Comparison of ENCODE assay signal across 16 cellular contexts in genomic region chr5:170761708-170762066, GRCh38. TPM values are rescaled to one million over a fixed set of nuclear protein-coding genes. Genes with fewer than 3 reads are reported as not detected.
DNase-seq lines count a peak whose midpoint lies in the region; ATAC-seq and TF ChIP-seq lines count a peak whose summit lies in the region.
"Had no signal": no experiment of that assay in that cellular context is flagged by ENCODE, and none has a peak within 500 bp of the region (broad histone marks: within the 10 kb centered on the region; RNA-seq: fewer than 3 reads in every experiment).

No MANE protein-coding gene starts in this region.

- no peaks in the 10 kb centered on the region for H3K79me1 ChIP-seq in mesendoderm (ENCODE audit: low read length)

- POLR2A ChIA-PET in WTC11 (lab: Charles Lee) = interaction anchor here (0.8 to 1.7 kb wide), 3 partner anchors 11 to 16 kb away, joined by 5 to 15 read pairs (median 6); no protein-coding TSS in a partner anchor
- POLR2A ChIA-PET in activated CD8-positive, alpha-beta T cell treated with anti-CD3 and anti-CD28 coated beads for 36 hours (lab: Charles Lee) = no interaction called here

- H3K4me3 ChIP-seq in GM23338 = peak overlapping the region; percentile 24
- H3K4me3 ChIP-seq in iPS DF 6.9 (ENCODE audit: low read length) = no peak overlapping the region
- no peak overlapping the region for H3K4me3 ChIP-seq in mesendoderm (ENCODE audit: low read length)

- H3K9ac ChIP-seq in mesendoderm (ENCODE audit: low read length) = peak overlapping the region; percentile 10

- peak overlapping the region; percentile 53 for H3K4me2 ChIP-seq in GM23338
- H3K4me2 ChIP-seq in mesendoderm (ENCODE audit: low read length) = no peak overlapping the region

- H3K27ac Mint-ChIP-seq in GM23338 = no peak overlapping the region
- H3K27ac Mint-ChIP-seq in WTC11 = no peak overlapping the region
- no peak overlapping the region for H3K27ac Mint-ChIP-seq in activated CD8-positive, alpha-beta T cell treated with anti-CD3 and anti-CD28 coated beads for 36 hours
- H3K27ac Mint-ChIP-seq: CD4-positive, alpha-beta memory T cell; IgD-negative memory B cell had no signal

- peak overlapping the region; percentile 71 for H3K4ac ChIP-seq in mesendoderm (ENCODE audit: low read depth, low read length)

- peaks cover 24% of the 10 kb centered on the region for H3K9me2 ChIP-seq in GM23338 (ENCODE audit: insufficient read depth)

- H3K56ac ChIP-seq in mesendoderm (ENCODE audit: low read length) = peak overlapping the region; percentile 76

- H3K9me3 ChIP-seq in iPS DF 6.9 (ENCODE audit: control insufficient read depth, insufficient read depth, low read length) = no peaks in the 10 kb centered on the region
- H3K9me3 ChIP-seq: BE2C had no signal

- peak overlapping the region; percentile 49 for H2BK120ac ChIP-seq in mesendoderm (ENCODE audit: low read depth, low read length)

- H4K20me1 ChIP-seq in GM23338 (replicated peaks; ENCODE audit: insufficient read depth) = no peaks in the 10 kb centered on the region

- H3K9me3 Mint-ChIP-seq in GM23338 (no peaks in the 10 kb centered on the region), WTC11 (peaks cover 6% of the 10 kb centered on the region; the same call in 1 of the 2 replicates)
- H3K9me3 Mint-ChIP-seq in activated CD8-positive, alpha-beta T cell treated with anti-CD3 and anti-CD28 coated beads for 36 hours = no peaks in the 10 kb centered on the region
- H3K9me3 Mint-ChIP-seq: CD4-positive, alpha-beta memory T cell; IgD-negative memory B cell had no signal

- H3F3A ChIP-seq in GM23338 (replicated peaks; ENCODE audit: low read depth) = peaks cover 5% of the 10 kb centered on the region; the same call in 1 of the 2 replicates

- H3K27ac ChIP-seq in GM23338 (ENCODE audit: low read depth) (peak overlapping the region; percentile 99), iPS DF 6.9 (ENCODE audit: low read length) (peak overlapping the region; percentile 92), mesendoderm (ENCODE audit: low read depth, low read length) (peak overlapping the region; percentile 70)
- H3K27ac ChIP-seq: C4-2B, HL-60 had no signal

- intact Hi-C loops in activated CD8-positive, alpha-beta T cell treated with anti-CD3 and anti-CD28 coated beads for 36 hours (cut with micrococcal nuclease) = no loop called here

- H3K4me3 Mint-ChIP-seq in GM23338 = peak overlapping the region; percentile 42
- peak overlapping the region; percentile 44 for H3K4me3 Mint-ChIP-seq in WTC11
- no peak overlapping the region for H3K4me3 Mint-ChIP-seq in activated CD8-positive, alpha-beta T cell treated with anti-CD3 and anti-CD28 coated beads for 36 hours
- H3K4me3 Mint-ChIP-seq: CD4-positive, alpha-beta memory T cell had no signal

- CTCF ChIA-PET in WTC11 (lab: Charles Lee) = interaction anchor here (1.4 to 2.9 kb wide), 5 partner anchors 12 to 128 kb away, joined by 4 to 20 read pairs (median 7); no protein-coding TSS in a partner anchor
- CTCF ChIA-PET in activated CD8-positive, alpha-beta T cell treated with anti-CD3 and anti-CD28 coated beads for 36 hours (lab: Charles Lee) = no interaction called here

- no peaks in the 10 kb centered on the region for H3K27me3 ChIP-seq in GM23338 (ENCODE audit: insufficient read depth)
- no peaks in the 10 kb centered on the region for H3K27me3 ChIP-seq in iPS DF 6.9 (ENCODE audit: control insufficient read depth, insufficient read depth, low read length)
- no peaks in the 10 kb centered on the region for H3K27me3 ChIP-seq in mesendoderm (ENCODE audit: insufficient read depth, low read length, poor library complexity)
- H3K27me3 ChIP-seq: BE2C had no signal

- ATAC-seq in GM23338 = peak; percentile 63
- peak; percentile 66 for ATAC-seq in WTC11
- no peak for ATAC-seq in activated CD8-positive, alpha-beta T cell treated with anti-CD3 and anti-CD28 coated beads for 36 hours

- no peak overlapping the region for H2BK15ac ChIP-seq in mesendoderm (replicated peaks; ENCODE audit: low read depth)

- H4K5ac ChIP-seq in mesendoderm (ENCODE audit: low read length) = no peak overlapping the region

- peak overlapping the region; percentile 78 for H3K18ac ChIP-seq in mesendoderm (ENCODE audit: low read length)

- no peak overlapping the region for H2AK5ac ChIP-seq in mesendoderm (ENCODE audit: low read length)

- H3K36me3 Mint-ChIP-seq in GM23338 (ENCODE audit: low read depth) = peaks cover 9% of the 10 kb centered on the region
- H3K36me3 Mint-ChIP-seq in WTC11 = peaks cover 16% of the 10 kb centered on the region
- H3K36me3 Mint-ChIP-seq in activated CD8-positive, alpha-beta T cell treated with anti-CD3 and anti-CD28 coated beads for 36 hours (ENCODE audit: low read depth) = no peaks in the 10 kb centered on the region
- H3K36me3 Mint-ChIP-seq: CD4-positive, alpha-beta memory T cell; IgD-negative memory B cell had no signal

- H3K27me3 Mint-ChIP-seq in GM23338 (ENCODE audit: insufficient read depth, low read depth, poor library complexity) (peaks cover 10% of the 10 kb centered on the region), WTC11 (ENCODE audit: low read depth) (no peaks in the 10 kb centered on the region)
- no peaks in the 10 kb centered on the region for H3K27me3 Mint-ChIP-seq in activated CD8-positive, alpha-beta T cell treated with anti-CD3 and anti-CD28 coated beads for 36 hours

- DNase-seq in GM23338 (ENCODE audit: low spot score) (no peak), WTC11 (ENCODE audit: low spot score) (no peak), iPS DF 6.9 (ENCODE audit: low read depth, low spot score) (no peak), mesendoderm (no peak), T-helper 2 cell (no peak), NCI-H1105 (lab: John Stamatoyannopoulos, UW) (no peak), NCI-H2029 treated with DMSO at 0.1 percent for 48 hours (lab: John Stamatoyannopoulos, UW) (no peak)
- DNase-seq in activated CD8-positive, alpha-beta T cell treated with anti-CD3 and anti-CD28 coated beads for 36 hours = no peak
- DNase-seq: BE2C; CD4-positive, alpha-beta memory T cell; DND-41; GF-D8 had no signal

- H3K4me1 ChIP-seq in GM23338 (ENCODE audit: insufficient read depth) (peaks cover 9% of the 10 kb centered on the region; the same call in 1 of the 2 replicates), iPS DF 6.9 (ENCODE audit: control insufficient read depth, insufficient read depth, low read length) (peaks cover 7% of the 10 kb centered on the region), mesendoderm (ENCODE audit: control insufficient read depth, low read depth, low read length) (peaks cover 19% of the 10 kb centered on the region)
- H3K4me1 ChIP-seq: BE2C had no signal

- H3K36me3 ChIP-seq in GM23338 (ENCODE audit: insufficient read depth) (no peaks in the 10 kb centered on the region), iPS DF 6.9 (ENCODE audit: control insufficient read depth, insufficient read depth, low read length) (no peaks in the 10 kb centered on the region), mesendoderm (ENCODE audit: control insufficient read depth, insufficient read depth, low read length) (peaks cover 5% of the 10 kb centered on the region)
- H3K36me3 ChIP-seq: BE2C had no signal

- no peak overlapping the region for H4K8ac ChIP-seq in mesendoderm (ENCODE audit: low read depth, low read length)

- no peak overlapping the region for H2AFZ ChIP-seq in GM23338

- H3K23ac ChIP-seq in mesendoderm (ENCODE audit: low read length) = peak overlapping the region; percentile 89

- WGBS in iPS DF 6.9 (ENCODE audit: insufficient coverage, insufficient read length) = no CpG with 5 or more reads among the region's 6 CpGs
- no CpG with 5 or more reads among the region's 6 CpGs for WGBS in mesendoderm (ENCODE audit: extremely low coverage, insufficient coverage, low lambda C conversion rate)

- peak overlapping the region; percentile 31 for H2BK5ac ChIP-seq in mesendoderm (ENCODE audit: low read length)

- H3K79me2 ChIP-seq in GM23338 (replicated peaks; ENCODE audit: insufficient read depth) = no peaks in the 10 kb centered on the region
- H3K79me2 ChIP-seq in mesendoderm (ENCODE audit: control insufficient read depth, insufficient read depth, low read length) = no peaks in the 10 kb centered on the region

- H3K4me1 Mint-ChIP-seq in GM23338 (peaks cover 22% of the 10 kb centered on the region), WTC11 (peaks cover 29% of the 10 kb centered on the region)
- no peaks in the 10 kb centered on the region for H3K4me1 Mint-ChIP-seq in activated CD8-positive, alpha-beta T cell treated with anti-CD3 and anti-CD28 coated beads for 36 hours (ENCODE audit: low read depth)
- H3K4me1 Mint-ChIP-seq: CD4-positive, alpha-beta memory T cell; IgD-negative memory B cell had no signal

- no peak for TF ChIP-seq CTCF in GM23338 (conservative IDR thresholded peaks at IDR 0.05; ENCODE audit: low read depth in 2 of 2)
- no peak for TF ChIP-seq CTCF in WTC11 (IDR thresholded peaks at IDR 0.05)
- TF ChIP-seq CTCF in activated CD8-positive, alpha-beta T cell treated with anti-CD3 and anti-CD28 coated beads for 36 hours (IDR thresholded peaks at IDR 0.05) = no peak

TF ChIP-seq in GM23338, 12 proteins besides CTCF, POLR2A, EP300 and RAD21:
- TF ChIP-seq STAT1 (IDR thresholded peaks at IDR 0.05; ENCODE audit: unreplicated experiment) = no peak
- no peak for TF ChIP-seq CREB1 (CRISPR knock-in tag; IDR thresholded peaks at IDR 0.05; ENCODE audit: low read depth)
- no peak for TF ChIP-seq JUNB (IDR thresholded peaks at IDR 0.05; ENCODE audit: unreplicated experiment)
- peak; percentile 25; the same call in 1 of the 2 replicates for TF ChIP-seq ZNF114 (CRISPR knock-in tag; IDR thresholded peaks at IDR 0.05)

RNA-seq across cellular contexts. Expression of gene GABRP, which starts 21.8 kb away (rescaled TPM):
- total RNA-seq in GM23338 (2014; rRNA removed; shearing (Covaris generic)) = 3.0 and 3.6 TPM in 2 replicates
- polyA plus RNA-seq in GM23338 (2016; fragmentation: Nextera tagmentation; extraction: Ambion mirVana) = 6.2 and 6.3 TPM in 2 replicates
- total RNA-seq in WTC11 (2021) = 4.8 to 9.9 TPM (median 9.8 TPM) in 3 replicates
- 1.4 TPM for polyA plus RNA-seq in mesendoderm (2013, experiment 1 of 2)
- 1.2 TPM for polyA plus RNA-seq in mesendoderm (2013, experiment 2 of 2)
- total RNA-seq in activated CD8-positive, alpha-beta T cell treated with anti-CD3 and anti-CD28 coated beads for 36 hours = not detected
- total RNA-seq: CD4-positive, alpha-beta memory T cell had no signal
- polyA plus RNA-seq: AG04450; CD4-positive, alpha-beta memory T cell; IgD-negative memory B cell had no signal
